18 cellular contexts compared by ENCODE assay signal in genomic region chr1:74427676-74428075, GRCh38.
"Had no signal": no experiment of that assay in that cellular context is flagged by ENCODE, and none has a peak within 500 bp of the region (broad histone marks: within the 10 kb centered on the region; RNA-seq: fewer than 3 reads in every experiment).

No MANE protein-coding gene starts in this region.

- ATAC-seq: activated T-cell treated with anti-CD3 and anti-CD28 coated beads, Interleukin-2, amount 50 U/mL, for 72 hours; mucosa of descending colon; natural killer cell treated with Interleukin-12 subunit alpha and Interleukin-12 subunit beta and Interleukin-15 and Interleukin-18, amount 100 ng/mL, for 72 hours; sciatic nerve had no signal

- DNase-seq: activated CD4-positive, alpha-beta memory T cell treated with anti-CD3 and anti-CD28 coated beads, Interleukin-2, amount 10 ng/mL, durations not matched to agents 7 days and 5 days; activated gamma-delta T cell treated with Interleukin-2 at 50 U/mL for 16 hours; activated naive CD8-positive, alpha-beta T cell treated with anti-CD3 and anti-CD28 coated beads, Interleukin-2, amount 10 ng/mL, durations not matched to agents 7 days and 5 days; activated T-cell treated with anti-CD3 and anti-CD28 coated beads, Interleukin-2, amount 50 U/mL, for 72 hours; cortex of kidney; effector memory CD4-positive, alpha-beta T cell; immature natural killer cell; mucosa of descending colon; occipital lobe; stimulated activated CD4-positive, alpha-beta T cell treated with anti-CD3 and anti-CD28 coated beads, Interleukin-12 subunit alpha, Interleukin-12 subunit beta, amount 100 ng/mL, for 4 hours; stimulated activated CD4-positive, alpha-beta T cell treated with anti-CD3 and anti-CD28 coated beads, Interleukin-2, amount 100 ng/mL, for 48 hours; stimulated activated naive CD4-positive, alpha-beta T cell treated with Interleukin-2 at 50 U/mL for 16 hours; T1000; trophoblast cell had no signal

- H3K4me3 ChIP-seq: ascending aorta, mucosa of descending colon, prostate gland had no signal
